Comparison of ENCODE assay signal across 8 cellular contexts in the genomic region with DNA sequence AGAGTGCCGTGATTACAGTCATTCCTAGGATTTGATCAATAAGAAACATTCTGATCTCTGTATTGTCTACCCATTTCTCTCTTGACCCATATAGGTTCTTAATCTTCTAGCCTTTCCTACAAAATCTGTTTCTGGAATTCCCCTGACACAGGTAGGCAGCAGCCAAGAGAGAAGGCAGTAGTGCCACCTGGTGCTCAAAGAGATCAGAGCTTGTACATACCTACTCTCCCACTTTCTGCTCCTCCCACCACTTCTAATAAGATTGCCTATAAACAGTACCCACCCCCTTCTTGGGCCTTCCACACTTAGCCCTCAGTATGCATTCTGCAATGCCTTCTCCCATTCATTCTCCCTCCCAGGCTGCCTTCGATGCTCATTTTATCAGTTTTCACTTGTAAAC.
DNase-seq lines count a peak whose midpoint lies in the region; ATAC-seq and TF ChIP-seq lines count a peak whose summit lies in the region.

No MANE protein-coding gene starts in this region.

- no peak for ATAC-seq in left ventricle myocardium superior
- ATAC-seq in HG03280 (IDR thresholded peaks at IDR 0.05; ENCODE audit: unreplicated experiment), result peak; percentile 67

- H3K27ac ChIP-seq in left ventricle myocardium inferior (replicated peaks) (no peak overlapping the region), testis (no peak overlapping the region)

- intact Hi-C loops in left ventricle myocardium inferior (cut with micrococcal nuclease) (no loop called here), left ventricle myocardium superior (cut with micrococcal nuclease) (no loop called here), testis (cut with DNase I; ENCODE audit: low total_unique reads) (no loop called here)

- H3K9me3 ChIP-seq in left ventricle myocardium inferior (replicated peaks) (no peaks in the 10 kb centered on the region), NT2/D1 (ENCODE audit: insufficient read depth, low read length) (no peaks in the 10 kb centered on the region), testis (no peaks in the 10 kb centered on the region)

- no peak overlapping the region for H3K9ac ChIP-seq in NT2/D1 (ENCODE audit: insufficient read length, low read depth)

- no peak for TF ChIP-seq POLR2A in testis (IDR thresholded peaks at IDR 0.05)

- H3K27me3 ChIP-seq in left ventricle myocardium inferior (ENCODE audit: low read depth) (no peaks in the 10 kb centered on the region), NT2/D1 (ENCODE audit: insufficient read depth, insufficient read length) (no peaks in the 10 kb centered on the region), testis (no peaks in the 10 kb centered on the region)

- H3K36me3 ChIP-seq in left ventricle myocardium inferior (no peaks in the 10 kb centered on the region), NT2/D1 (ENCODE audit: insufficient read depth, insufficient read length, low read length) (no peaks in the 10 kb centered on the region), testis (ENCODE audit: low read depth, missing control alignments) (no peaks in the 10 kb centered on the region)

- TF ChIP-seq CTCF in left ventricle myocardium inferior (IDR thresholded peaks at IDR 0.05; ENCODE audit: borderline replicate concordance), result peak; percentile 27
- TF ChIP-seq CTCF in testis (IDR thresholded peaks at IDR 0.05), result no peak

- H3K4me1 ChIP-seq in left ventricle myocardium inferior (no peaks in the 10 kb centered on the region), NT2/D1 (ENCODE audit: insufficient read depth, insufficient read length) (no peaks in the 10 kb centered on the region), testis (no peaks in the 10 kb centered on the region)

- WGBS in testis, 2 donors, result 57 to 64% methylated on average over 2 of the region's 2 CpGs

- DNase-seq in left ventricle myocardium inferior (no peak), left ventricle myocardium superior (no peak), NT2/D1 (ENCODE audit: low read depth, low spot score) (peak; percentile 56), fibroblast of peridontal ligament (ENCODE audit: extremely low read depth) (peak; percentile 4), testis (peak; percentile 63), AG08395 (ENCODE audit: low spot score) (no peak), AML-193 (lab: John Stamatoyannopoulos, UW) (no peak)

- H3K4me3 ChIP-seq in left ventricle myocardium inferior (no peak overlapping the region), NT2/D1 (ENCODE audit: insufficient read length, low read depth) (no peak overlapping the region), testis (no peak overlapping the region)

Comparison
In these comparisons a context has a peak if more than half of its experiments do, and no peak if none do; other contexts are left out.
1. DNase-seq: peak in NT2/D1 (single experiment), fibroblast of peridontal ligament (single experiment) and testis (single experiment); none in left ventricle myocardium inferior (single experiment), left ventricle myocardium superior (single experiment), AG08395 (single experiment) and AML-193 (0 of 2).